Comparison of ENCODE assay signal across 32 cellular contexts in genomic region chr12:82873951-82874350, GRCh38.
DNase-seq lines count a peak whose midpoint lies in the region; ATAC-seq and TF ChIP-seq lines count a peak whose summit lies in the region.
"Had no signal": no experiment of that assay in that cellular context is flagged by ENCODE, and none has a peak within 500 bp of the region (broad histone marks: within the 10 kb centered on the region; RNA-seq: fewer than 3 reads in every experiment).

No MANE protein-coding gene starts in this region.

- TF ChIP-seq RAD21 in SK-N-SH (IDR thresholded peaks at IDR 0.05; ENCODE audit: low read length), result no peak

- H3F3A ChIP-seq in SK-N-SH (replicated peaks; ENCODE audit: insufficient read depth), result no peaks in the 10 kb centered on the region

- H3K36me3 ChIP-seq in SK-N-SH (replicated peaks in 1 of 2; ENCODE audit: control insufficient read depth in 1 of 2, insufficient read depth in 2 of 2, low read length in 1 of 2) (no peaks in the 10 kb centered on the region), vagina (no peaks in the 10 kb centered on the region), lower lobe of right lung (no peaks in the 10 kb centered on the region)
- H3K36me3 ChIP-seq: BLaER1, gastrocnemius medialis, left ventricle myocardium inferior, SJCRH30 had no signal

- POLR2A ChIA-PET in SK-N-SH (lab: Yijun Ruan, JAX), result no interaction called here

- peak; percentile 87 for DNase-seq in G401 (ENCODE audit: low spot score)
- DNase-seq in NCI-H2081 treated with DMSO at 0.1 percent for 48 hours (lab: John Stamatoyannopoulos, UW), result peak; percentile 58
- peak; percentile 26 for DNase-seq in SK-N-SH
- no peak for DNase-seq in glutamatergic neuron
- DNase-seq in left colon, result no peak
- no peak for DNase-seq in vagina (ENCODE audit: extremely low spot score in 2 of 2)
- DNase-seq in lower lobe of right lung, result no peak
- DNase-seq: activated CD4-positive, alpha-beta memory T cell treated with anti-CD3 and anti-CD28 coated beads for 36 hours; activated CD8-positive, alpha-beta memory T cell treated with anti-CD3 and anti-CD28 coated beads, Interleukin-2, amount 50 U/mL, for 4 hours; anterior cingulate cortex; dermis blood vessel endothelial cell; DMS79 treated with DMSO at 0.1 percent for 48 hours; gastrocnemius medialis; hippocampal formation; immature natural killer cell; Kasumi-1; left ventricle myocardium inferior; NCI-H2029 treated with DMSO at 0.1 percent for 48 hours; NCI-H510A treated with DMSO at 0.1 percent for 48 hours; SJCRH30; stimulated activated CD4-positive, alpha-beta T cell treated with anti-CD3 and anti-CD28 coated beads, Interleukin-4, amount 100 ng/mL, for 4 hours; substantia nigra; T-helper 1 cell had no signal

- H4K20me1 ChIP-seq in SK-N-SH (ENCODE audit: insufficient read depth), result no peaks in the 10 kb centered on the region
- H4K20me1 ChIP-seq: BLaER1 had no signal

- H3K9ac ChIP-seq in SK-N-SH, result no peak overlapping the region
- H3K9ac ChIP-seq: BLaER1 had no signal

- intact Hi-C loops in left colon (cut with DNase I, micrococcal nuclease), result no loop called here
- intact Hi-C loops in vagina (cut with DNase I), result no loop called here
- intact Hi-C loops in lower lobe of right lung (cut with DNase I), result no loop called here

- H3K4me3 ChIP-seq in SK-N-SH (ENCODE audit: low read depth in 2 of 2, low read length in 1 of 2) (no peak overlapping the region), vagina (no peak overlapping the region), lower lobe of right lung (no peak overlapping the region)
- H3K4me3 ChIP-seq: BLaER1, gastrocnemius medialis, left ventricle myocardium inferior, SJCRH30 had no signal

- no peaks in the 10 kb centered on the region for H3K79me2 ChIP-seq in SK-N-SH (ENCODE audit: insufficient read depth)

- no peak overlapping the region for H2AFZ ChIP-seq in SK-N-SH (ENCODE audit: low read depth)

- H3K4me3 Mint-ChIP-seq in glutamatergic neuron (ENCODE audit: unreplicated experiment), result peak overlapping the region; percentile 14
- H3K4me3 Mint-ChIP-seq: activated CD4-positive, alpha-beta memory T cell treated with anti-CD3 and anti-CD28 coated beads for 36 hours; activated naive CD4-positive, alpha-beta T cell treated with anti-CD3 and anti-CD28 coated beads, Interleukin-2, amount 50 U/mL, for 24 hours; activated T-helper 17 cell treated with anti-CD3 and anti-CD28 coated beads, Interleukin-2, amount 50 U/mL, for 72 hours; immature natural killer cell; stimulated activated memory B cell treated with anti-CD40 and anti-IgM and Interleukin-4, amounts not matched to agents 10 μg/mL and 1 μg/mL and 100 μg/mL, for 72 hours; type B pancreatic cell had no signal

- CTCF ChIA-PET in SK-N-SH (lab: Yijun Ruan, JAX), result interaction anchor here (1.2 to 3.4 kb wide), 2 partner anchors 115 to 188 kb away, joined by 3 to 12 read pairs; partner anchors contain the start of gene TMTC2

- H3K27me3 ChIP-seq in SK-N-SH (ENCODE audit: insufficient read depth), result no peaks in the 10 kb centered on the region
- H3K27me3 ChIP-seq in vagina, result no peaks in the 10 kb centered on the region
- no peaks in the 10 kb centered on the region for H3K27me3 ChIP-seq in lower lobe of right lung (ENCODE audit: low read depth)
- H3K27me3 ChIP-seq: BLaER1, gastrocnemius medialis, SJCRH30 had no signal

- no peak for TF ChIP-seq POLR2A in vagina (IDR thresholded peaks at IDR 0.05)

- no peaks in the 10 kb centered on the region for H3K9me2 ChIP-seq in SK-N-SH

- in situ Hi-C loops in G401 (cut with HindIII; ENCODE audit: low sequenced_read_pairs), result no loop called here

- peaks cover 61% of the 10 kb centered on the region for H3K4me1 Mint-ChIP-seq in glutamatergic neuron (ENCODE audit: low read depth, unreplicated experiment)
- H3K4me1 Mint-ChIP-seq: activated naive CD4-positive, alpha-beta T cell treated with anti-CD3 and anti-CD28 coated beads, Interleukin-2, amount 50 U/mL, for 24 hours; activated T-helper 17 cell treated with anti-CD3 and anti-CD28 coated beads, Interleukin-2, amount 50 U/mL, for 72 hours; immature natural killer cell had no signal

- no peak overlapping the region for H3K4me2 ChIP-seq in SK-N-SH
- H3K4me2 ChIP-seq: BLaER1 had no signal

- peaks cover 0 to 3% of the 10 kb centered on the region in 2 experiments; a peak in 2 of 4 replicates for H3K4me1 ChIP-seq in SK-N-SH (ENCODE audit: control insufficient read depth in 1 of 2, insufficient read depth in 2 of 2, low read depth in 1 of 2, low read length in 1 of 2)
- H3K4me1 ChIP-seq in vagina, result peaks cover 4% of the 10 kb centered on the region
- peaks cover 4% of the 10 kb centered on the region for H3K4me1 ChIP-seq in lower lobe of right lung
- H3K4me1 ChIP-seq: BLaER1, gastrocnemius medialis, left ventricle myocardium inferior, SJCRH30 had no signal

- 79% methylated on average over 3 of the region's 3 CpGs for WGBS in SK-N-SH (ENCODE audit: low lambda C conversion rate)

- no peaks in the 10 kb centered on the region for H3K36me3 Mint-ChIP-seq in glutamatergic neuron (ENCODE audit: unreplicated experiment)
- H3K36me3 Mint-ChIP-seq: activated CD4-positive, alpha-beta memory T cell treated with anti-CD3 and anti-CD28 coated beads for 36 hours; activated naive CD4-positive, alpha-beta T cell treated with anti-CD3 and anti-CD28 coated beads, Interleukin-2, amount 50 U/mL, for 24 hours; immature natural killer cell; stimulated activated memory B cell treated with anti-CD40 and anti-IgM and Interleukin-4, amounts not matched to agents 10 μg/mL and 1 μg/mL and 100 μg/mL, for 72 hours had no signal

- H3K27me3 Mint-ChIP-seq in glutamatergic neuron (ENCODE audit: unreplicated experiment), result no peaks in the 10 kb centered on the region
- H3K27me3 Mint-ChIP-seq: activated CD4-positive, alpha-beta memory T cell treated with anti-CD3 and anti-CD28 coated beads for 36 hours; activated naive CD4-positive, alpha-beta T cell treated with anti-CD3 and anti-CD28 coated beads, Interleukin-2, amount 50 U/mL, for 24 hours; activated T-helper 17 cell treated with anti-CD3 and anti-CD28 coated beads, Interleukin-2, amount 50 U/mL, for 72 hours; progenitor cell of endocrine pancreas; stimulated activated memory B cell treated with anti-CD40 and anti-IgM and Interleukin-4, amounts not matched to agents 10 μg/mL and 1 μg/mL and 100 μg/mL, for 72 hours; type B pancreatic cell had no signal

- no peak for ATAC-seq in left colon
- ATAC-seq in lower lobe of right lung, result no peak
- no peak for ATAC-seq in GM18868 (IDR thresholded peaks at IDR 0.05; ENCODE audit: unreplicated experiment)
- ATAC-seq: activated CD4-positive, CD25-positive, alpha-beta regulatory T cell treated with anti-CD3 and anti-CD28 coated beads, Interleukin-2, amount 50 U/mL, for 24 hours; activated T-helper 17 cell treated with anti-CD3 and anti-CD28 coated beads, Interleukin-2, amount 50 U/mL, for 72 hours; gastrocnemius medialis; sciatic nerve; stimulated activated memory B cell treated with anti-CD40 and anti-IgM and Interleukin-4, amounts not matched to agents 10 μg/mL and 1 μg/mL and 100 μg/mL, for 72 hours had no signal

- TF ChIP-seq CTCF in SK-N-SH (IDR thresholded peaks at IDR 0.05) (no peak), glutamatergic neuron (IDR thresholded peaks at IDR 0.05; ENCODE audit: partially characterized antibody, unreplicated experiment) (no peak), vagina (IDR thresholded peaks at IDR 0.05) (no peak), lower lobe of right lung (IDR thresholded peaks at IDR 0.05) (no peak)

- TF ChIP-seq EP300 in SK-N-SH (IDR thresholded peaks at IDR 0.05; ENCODE audit: borderline replicate concordance in 1 of 2, low read depth in 1 of 2, low read length in 1 of 2), result peak in 1 of 2 experiments; percentile 19; a peak in 1 of 4 replicates

- H3K9me3 ChIP-seq in SK-N-SH (no peaks in the 10 kb centered on the region), vagina (no peaks in the 10 kb centered on the region), lower lobe of right lung (no peaks in the 10 kb centered on the region)
- H3K9me3 ChIP-seq: BLaER1, gastrocnemius medialis, left ventricle myocardium inferior, SJCRH30 had no signal

- H3K9me3 Mint-ChIP-seq in glutamatergic neuron (ENCODE audit: unreplicated experiment), result peaks cover 4% of the 10 kb centered on the region
- H3K9me3 Mint-ChIP-seq: activated CD4-positive, alpha-beta memory T cell treated with anti-CD3 and anti-CD28 coated beads for 36 hours; activated naive CD4-positive, alpha-beta T cell treated with anti-CD3 and anti-CD28 coated beads, Interleukin-2, amount 50 U/mL, for 24 hours; activated T-helper 17 cell treated with anti-CD3 and anti-CD28 coated beads, Interleukin-2, amount 50 U/mL, for 72 hours; stimulated activated memory B cell treated with anti-CD40 and anti-IgM and Interleukin-4, amounts not matched to agents 10 μg/mL and 1 μg/mL and 100 μg/mL, for 72 hours; type B pancreatic cell had no signal

- peak overlapping the region; percentile 75 for H3K27ac Mint-ChIP-seq in glutamatergic neuron (ENCODE audit: unreplicated experiment)
- H3K27ac Mint-ChIP-seq: activated CD4-positive, alpha-beta memory T cell treated with anti-CD3 and anti-CD28 coated beads for 36 hours; activated naive CD4-positive, alpha-beta T cell treated with anti-CD3 and anti-CD28 coated beads, Interleukin-2, amount 50 U/mL, for 24 hours; activated T-helper 17 cell treated with anti-CD3 and anti-CD28 coated beads, Interleukin-2, amount 50 U/mL, for 72 hours; immature natural killer cell; progenitor cell of endocrine pancreas; stimulated activated memory B cell treated with anti-CD40 and anti-IgM and Interleukin-4, amounts not matched to agents 10 μg/mL and 1 μg/mL and 100 μg/mL, for 72 hours; type B pancreatic cell had no signal

- peak overlapping the region in 1 of 2 experiments; percentile 34; a peak in 1 of 4 replicates for H3K27ac ChIP-seq in SK-N-SH (ENCODE audit: low read depth in 2 of 2, low read length in 1 of 2)
- H3K27ac ChIP-seq in vagina, result no peak overlapping the region
- no peak overlapping the region for H3K27ac ChIP-seq in lower lobe of right lung
- H3K27ac ChIP-seq: BLaER1, gastrocnemius medialis, left ventricle myocardium inferior, SJCRH30 had no signal

TF ChIP-seq in SK-N-SH, 30 proteins besides CTCF, POLR2A, EP300 and RAD21 (continues in another document):
- TF ChIP-seq RCOR1 (IDR thresholded peaks at IDR 0.05; ENCODE audit: low read length) (peak; percentile 73), RFX5 (IDR thresholded peaks at IDR 0.05; ENCODE audit: low read length) (no peak), MEF2A (IDR thresholded peaks at IDR 0.05; ENCODE audit: borderline replicate concordance, low read depth) (no peak), MXI1 (IDR thresholded peaks at IDR 0.05; ENCODE audit: low read depth, low read length) (0 out of 2 replicates have a peak, but pooled peaks have one; percentile 31)
- TF ChIP-seq, protein P1, sequence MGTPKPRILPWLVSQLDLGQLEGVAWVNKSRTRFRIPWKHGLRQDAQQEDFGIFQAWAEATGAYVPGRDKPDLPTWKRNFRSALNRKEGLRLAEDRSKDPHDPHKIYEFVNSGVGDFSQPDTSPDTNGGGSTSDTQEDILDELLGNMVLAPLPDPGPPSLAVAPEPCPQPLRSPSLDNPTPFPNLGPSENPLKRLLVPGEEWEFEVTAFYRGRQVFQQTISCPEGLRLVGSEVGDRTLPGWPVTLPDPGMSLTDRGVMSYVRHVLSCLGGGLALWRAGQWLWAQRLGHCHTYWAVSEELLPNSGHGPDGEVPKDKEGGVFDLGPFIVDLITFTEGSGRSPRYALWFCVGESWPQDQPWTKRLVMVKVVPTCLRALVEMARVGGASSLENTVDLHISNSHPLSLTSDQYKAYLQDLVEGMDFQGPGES (IDR thresholded peaks at IDR 0.05; ENCODE audit: low read depth, low read length), result no peak

Comparison
In these comparisons a context has a peak if more than half of its experiments do, and no peak if none do; other contexts are left out.
1. DNase-seq: peak in G401 (single experiment), NCI-H2081 treated with DMSO at 0.1 percent for 48 hours (single experiment) and SK-N-SH (single experiment); none in glutamatergic neuron (single experiment), left colon (0 of 2), vagina (0 of 2) and lower lobe of right lung (single experiment).